In the genomic region with DNA sequence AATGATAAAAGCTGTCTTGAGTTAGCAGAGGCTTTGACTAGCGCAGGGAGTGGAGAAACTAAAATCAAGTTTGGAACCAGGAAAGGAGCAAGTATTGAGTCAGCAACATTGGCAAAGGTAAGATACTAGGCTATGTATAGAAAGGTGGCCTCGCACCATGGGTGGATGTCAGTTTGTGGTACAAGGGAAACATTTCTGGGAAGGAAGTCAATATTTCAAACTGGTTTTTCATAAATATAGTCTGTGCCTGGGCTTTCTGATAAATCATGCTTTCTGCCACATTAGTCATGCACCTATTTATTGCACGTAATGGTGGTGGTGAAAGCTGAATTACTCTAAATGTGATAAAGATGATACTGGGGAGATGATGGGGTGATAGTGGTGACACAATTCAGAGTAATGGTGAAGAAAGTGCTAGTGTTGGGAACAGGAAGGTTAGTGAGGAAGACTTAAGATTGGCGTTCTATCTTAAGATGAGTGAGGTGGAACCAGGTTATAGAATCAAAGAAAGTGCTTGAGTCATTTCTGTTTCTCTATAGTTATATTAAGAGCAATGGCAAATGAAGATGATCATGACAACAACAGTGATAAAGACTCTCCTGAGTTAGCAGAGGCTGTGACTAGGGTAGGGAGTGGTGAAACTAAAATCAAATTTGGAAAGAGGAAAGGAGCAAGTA, we compare ENCODE assay signal across 20 cellular contexts.
A peak's percentile ranks its signal among the peaks of the same experiment; 100 is the strongest.
DNase-seq lines count a peak whose midpoint lies in the region; ATAC-seq and TF ChIP-seq lines count a peak whose summit lies in the region.
"Had no signal": no experiment of that assay in that cellular context is flagged by ENCODE, and none has a peak within 500 bp of the region (broad histone marks: within the 10 kb centered on the region; RNA-seq: fewer than 3 reads in every experiment).

No MANE protein-coding gene starts in this region.

- no peaks in the 10 kb centered on the region for H3K9me3 Mint-ChIP-seq in activated CD4-positive, alpha-beta memory T cell treated with anti-CD3 and anti-CD28 coated beads for 36 hours
- no peaks in the 10 kb centered on the region for H3K9me3 Mint-ChIP-seq in activated CD4-positive, alpha-beta memory T cell treated with anti-CD3 and anti-CD28 coated beads, Interleukin-2, amount 10 ng/mL, durations not matched to agents 7 days and 5 days
- H3K9me3 Mint-ChIP-seq in activated naive CD8-positive, alpha-beta T cell treated with anti-CD3 and anti-CD28 coated beads, Interleukin-2, amount 50 U/mL, for 24 hours: no peaks in the 10 kb centered on the region
- H3K9me3 Mint-ChIP-seq: endodermal cell had no signal

- H3K4me1 Mint-ChIP-seq in activated CD4-positive, alpha-beta memory T cell treated with anti-CD3 and anti-CD28 coated beads for 36 hours (ENCODE audit: low read depth): peaks cover 20% of the 10 kb centered on the region
- peaks cover 12% of the 10 kb centered on the region for H3K4me1 Mint-ChIP-seq in activated CD4-positive, alpha-beta memory T cell treated with anti-CD3 and anti-CD28 coated beads, Interleukin-2, amount 10 ng/mL, durations not matched to agents 7 days and 5 days
- H3K4me1 Mint-ChIP-seq in activated naive CD8-positive, alpha-beta T cell treated with anti-CD3 and anti-CD28 coated beads, Interleukin-2, amount 50 U/mL, for 24 hours: peaks cover 19% of the 10 kb centered on the region
- H3K4me1 Mint-ChIP-seq: memory B cell had no signal

- peak; percentile 45 for ATAC-seq in activated naive CD8-positive, alpha-beta T cell treated with anti-CD3 and anti-CD28 coated beads, Interleukin-2, amount 50 U/mL, for 24 hours
- peak; percentile 47 for ATAC-seq in foreskin keratinocyte
- ATAC-seq: SK-N-SH treated with all-trans-retinoic acid at 6 μM for 48 hours had no signal

- H3K79me2 ChIP-seq in GM23248 (ENCODE audit: insufficient read depth): no peaks in the 10 kb centered on the region

- peak overlapping the region; percentile 30 for H3K27ac Mint-ChIP-seq in activated CD4-positive, alpha-beta memory T cell treated with anti-CD3 and anti-CD28 coated beads for 36 hours
- no peak overlapping the region for H3K27ac Mint-ChIP-seq in activated CD4-positive, alpha-beta memory T cell treated with anti-CD3 and anti-CD28 coated beads, Interleukin-2, amount 10 ng/mL, durations not matched to agents 7 days and 5 days
- no peak overlapping the region for H3K27ac Mint-ChIP-seq in activated naive CD8-positive, alpha-beta T cell treated with anti-CD3 and anti-CD28 coated beads, Interleukin-2, amount 50 U/mL, for 24 hours
- H3K27ac Mint-ChIP-seq: activated naive CD8-positive, alpha-beta T cell; endodermal cell; memory B cell had no signal

- H3K27me3 ChIP-seq in GM23248 (replicated peaks; ENCODE audit: insufficient read depth): no peaks in the 10 kb centered on the region
- H3K27me3 ChIP-seq in foreskin keratinocyte: no peaks in the 10 kb centered on the region
- H3K27me3 ChIP-seq: BLaER1 treated with 17β-estradiol and CSF1 and Interleukin-3, amounts not matched to agents 10 nM and 100 nM; breast epithelium had no signal

- H3K4me3 ChIP-seq in GM23248: no peak overlapping the region
- H3K4me3 ChIP-seq: BLaER1 treated with 17β-estradiol and CSF1 and Interleukin-3, amounts not matched to agents 10 nM and 100 nM; breast epithelium had no signal

- POLR2A ChIA-PET in activated CD4-positive, alpha-beta memory T cell treated with anti-CD3 and anti-CD28 coated beads for 36 hours (lab: Charles Lee): no interaction called here
- POLR2A ChIA-PET in activated CD4-positive, alpha-beta memory T cell treated with anti-CD3 and anti-CD28 coated beads, Interleukin-2, amount 10 ng/mL, durations not matched to agents 7 days and 5 days (lab: Charles Lee): no interaction called here

- H3K27ac ChIP-seq in GM23248: peak overlapping the region; percentile 67
- H3K27ac ChIP-seq in foreskin keratinocyte: peak overlapping the region; percentile 81
- H3K27ac ChIP-seq: breast epithelium had no signal

- 18 to 21% methylated on average over 4 of the region's 4 CpGs for WGBS in GM23248 (ENCODE audit: low coverage in 1 of 2, low lambda C conversion rate in 2 of 2, missing lambda C conversion rate in 2 of 2), 2 experiments

- TF ChIP-seq CTCF in foreskin keratinocyte (conservative IDR thresholded peaks at IDR 0.05): no peak

- no peak overlapping the region for H3K4me3 Mint-ChIP-seq in activated CD4-positive, alpha-beta memory T cell treated with anti-CD3 and anti-CD28 coated beads for 36 hours
- no peak overlapping the region for H3K4me3 Mint-ChIP-seq in activated CD4-positive, alpha-beta memory T cell treated with anti-CD3 and anti-CD28 coated beads, Interleukin-2, amount 10 ng/mL, durations not matched to agents 7 days and 5 days
- no peak overlapping the region for H3K4me3 Mint-ChIP-seq in activated naive CD8-positive, alpha-beta T cell treated with anti-CD3 and anti-CD28 coated beads, Interleukin-2, amount 50 U/mL, for 24 hours
- H3K4me3 Mint-ChIP-seq: activated naive CD8-positive, alpha-beta T cell; endodermal cell; memory B cell had no signal

- no peak overlapping the region for H2AFZ ChIP-seq in GM23248

- in situ Hi-C loops in GM23248 (cut with MboI): no loop called here

- no peaks in the 10 kb centered on the region for H3K36me3 Mint-ChIP-seq in activated CD4-positive, alpha-beta memory T cell treated with anti-CD3 and anti-CD28 coated beads for 36 hours
- no peaks in the 10 kb centered on the region for H3K36me3 Mint-ChIP-seq in activated CD4-positive, alpha-beta memory T cell treated with anti-CD3 and anti-CD28 coated beads, Interleukin-2, amount 10 ng/mL, durations not matched to agents 7 days and 5 days (ENCODE audit: low read depth)
- no peaks in the 10 kb centered on the region for H3K36me3 Mint-ChIP-seq in activated naive CD8-positive, alpha-beta T cell treated with anti-CD3 and anti-CD28 coated beads, Interleukin-2, amount 50 U/mL, for 24 hours (ENCODE audit: low read depth)
- H3K36me3 Mint-ChIP-seq: activated naive CD8-positive, alpha-beta T cell; memory B cell had no signal

- H3K9ac ChIP-seq in GM23248: no peak overlapping the region
- H3K9ac ChIP-seq: BLaER1 treated with 17β-estradiol and CSF1 and Interleukin-3, amounts not matched to agents 10 nM and 100 nM had no signal

- H3K4me1 ChIP-seq in GM23248 (ENCODE audit: insufficient read depth) (0 out of 2 replicates have a peak, but pooled peaks cover 13% of the 10 kb centered on the region), foreskin keratinocyte (peaks cover 6% of the 10 kb centered on the region)
- H3K4me1 ChIP-seq: breast epithelium had no signal

- H3K9me3 ChIP-seq in GM23248 (ENCODE audit: low read depth): no peaks in the 10 kb centered on the region
- H3K9me3 ChIP-seq: breast epithelium had no signal

- no peaks in the 10 kb centered on the region for H3K9me2 ChIP-seq in GM23248 (ENCODE audit: insufficient read depth)

- CTCF ChIA-PET in activated CD4-positive, alpha-beta memory T cell treated with anti-CD3 and anti-CD28 coated beads for 36 hours (lab: Charles Lee): no interaction called here
- CTCF ChIA-PET in activated CD4-positive, alpha-beta memory T cell treated with anti-CD3 and anti-CD28 coated beads, Interleukin-2, amount 10 ng/mL, durations not matched to agents 7 days and 5 days (lab: Charles Lee): no interaction called here

- no peaks in the 10 kb centered on the region for H4K20me1 ChIP-seq in GM23248 (ENCODE audit: insufficient read depth)
- H4K20me1 ChIP-seq: BLaER1 treated with 17β-estradiol and CSF1 and Interleukin-3, amounts not matched to agents 10 nM and 100 nM had no signal

- DNase-seq in activated CD4-positive, alpha-beta memory T cell treated with anti-CD3 and anti-CD28 coated beads for 36 hours: peak; percentile 28
- no peak for DNase-seq in activated CD4-positive, alpha-beta memory T cell treated with anti-CD3 and anti-CD28 coated beads, Interleukin-2, amount 10 ng/mL, durations not matched to agents 7 days and 5 days
- DNase-seq in GM23248 (peak; percentile 11), foreskin keratinocyte (peak in 1 of 2 donors; percentile 60), H4 (ENCODE audit: low spot score) (no peak), EL (no peak), germinal center (ENCODE audit: low spot score) (no peak)
- no peak for DNase-seq in activated naive CD8-positive, alpha-beta T cell treated with anti-CD3 and anti-CD28 coated beads, Interleukin-2, amount 50 U/mL, for 24 hours
- DNase-seq: cortex of kidney, endodermal cell, head of caudate nucleus, KG1, NCI-H2171, NCI-H526, small intestine had no signal

- intact Hi-C loops in activated CD4-positive, alpha-beta memory T cell treated with anti-CD3 and anti-CD28 coated beads for 36 hours (cut with micrococcal nuclease): loop anchor here (1.0 to 10.0 kb wide), 4 partner anchors 41 to 1000 kb away; no protein-coding TSS in a partner anchor

- no peaks in the 10 kb centered on the region for H3K27me3 Mint-ChIP-seq in activated CD4-positive, alpha-beta memory T cell treated with anti-CD3 and anti-CD28 coated beads for 36 hours
- no peaks in the 10 kb centered on the region for H3K27me3 Mint-ChIP-seq in activated CD4-positive, alpha-beta memory T cell treated with anti-CD3 and anti-CD28 coated beads, Interleukin-2, amount 10 ng/mL, durations not matched to agents 7 days and 5 days
- H3K27me3 Mint-ChIP-seq in activated naive CD8-positive, alpha-beta T cell treated with anti-CD3 and anti-CD28 coated beads, Interleukin-2, amount 50 U/mL, for 24 hours: peaks cover 5% of the 10 kb centered on the region
- H3K27me3 Mint-ChIP-seq: activated naive CD8-positive, alpha-beta T cell; memory B cell had no signal

- H3F3A ChIP-seq in GM23248 (ENCODE audit: insufficient read depth): peaks cover 10% of the 10 kb centered on the region

- no peaks in the 10 kb centered on the region for H3K36me3 ChIP-seq in GM23248 (ENCODE audit: low read depth)
- H3K36me3 ChIP-seq: BLaER1 treated with 17β-estradiol and CSF1 and Interleukin-3, amounts not matched to agents 10 nM and 100 nM; breast epithelium had no signal

- H3K4me2 ChIP-seq in GM23248 (ENCODE audit: unreplicated experiment): no peak overlapping the region

Comparison
In these comparisons a context has a peak if more than half of its experiments do, and no peak if none do; other contexts are left out.
1. DNase-seq: peak in activated CD4-positive, alpha-beta memory T cell treated with anti-CD3 and anti-CD28 coated beads for 36 hours (single experiment) and GM23248 (single experiment); none in activated CD4-positive, alpha-beta memory T cell treated with anti-CD3 and anti-CD28 coated beads, Interleukin-2, amount 10 ng/mL, durations not matched to agents 7 days and 5 days (single experiment), activated naive CD8-positive, alpha-beta T cell treated with anti-CD3 and anti-CD28 coated beads, Interleukin-2, amount 50 U/mL, for 24 hours (single experiment), H4 (single experiment), EL (single experiment) and germinal center (single experiment).